In genomic region chr6:162770136-162770535, GRCh38 we compare ENCODE assay signal across 2 cellular contexts.
TF ChIP-seq lines count a peak whose summit lies in the region.

No MANE protein-coding gene starts in this region.

TF ChIP-seq in liver, 16 proteins besides CTCF, POLR2A, EP300 and RAD21:
- TF ChIP-seq MAX (IDR thresholded peaks at IDR 0.05) (no peak), SP1 (IDR thresholded peaks at IDR 0.05) (no peak), EGR1 (IDR thresholded peaks at IDR 0.05; ENCODE audit: low read depth in 2 of 2) (no peak), HNF4A (conservative IDR thresholded peaks at IDR 0.05) (peak; percentile 42 to 51), YY1 (IDR thresholded peaks at IDR 0.05) (peak; percentile 59)

TF ChIP-seq in HepG2, 621 proteins besides CTCF, POLR2A, EP300 and RAD21:
- TF ChIP-seq NFE2L2 (IDR thresholded peaks at IDR 0.05; ENCODE audit: low read length) (no peak), ATAD3A (CRISPR knock-in tag; IDR thresholded peaks at IDR 0.05) (no peak), GTF3A (CRISPR knock-in tag; conservative IDR thresholded peaks at IDR 0.05) (no peak), ZNF776 (CRISPR knock-in tag; IDR thresholded peaks at IDR 0.05) (no peak), ARHGAP35 (CRISPR knock-in tag; IDR thresholded peaks at IDR 0.05; ENCODE audit: borderline replicate concordance) (no peak), ZNF883 (CRISPR knock-in tag; IDR thresholded peaks at IDR 0.05; ENCODE audit: not compliant biosample characterization) (no peak), TIGD3 (CRISPR knock-in tag; IDR thresholded peaks at IDR 0.05; ENCODE audit: borderline replicate concordance) (no peak), FOXO1 (CRISPR knock-in tag; IDR thresholded peaks at IDR 0.05) (no peak), ETV5 (CRISPR knock-in tag; IDR thresholded peaks at IDR 0.05; ENCODE audit: borderline replicate concordance) (no peak), CAMTA2 (CRISPR knock-in tag; IDR thresholded peaks at IDR 0.05; ENCODE audit: borderline replicate concordance) (no peak), CBX2 (IDR thresholded peaks at IDR 0.05; ENCODE audit: low read depth, low read length) (no peak), CBX2 (CRISPR knock-in tag; IDR thresholded peaks at IDR 0.05; ENCODE audit: low read depth) (no peak), NCOA1 (CRISPR knock-in tag; IDR thresholded peaks at IDR 0.05) (no peak), CC2D1A (CRISPR knock-in tag; IDR thresholded peaks at IDR 0.05) (no peak), ZNF616 (CRISPR knock-in tag; IDR thresholded peaks at IDR 0.05; ENCODE audit: low read depth) (no peak), AKAP8 (CRISPR knock-in tag; IDR thresholded peaks at IDR 0.05) (no peak)
- TF ChIP-seq, protein P1, sequence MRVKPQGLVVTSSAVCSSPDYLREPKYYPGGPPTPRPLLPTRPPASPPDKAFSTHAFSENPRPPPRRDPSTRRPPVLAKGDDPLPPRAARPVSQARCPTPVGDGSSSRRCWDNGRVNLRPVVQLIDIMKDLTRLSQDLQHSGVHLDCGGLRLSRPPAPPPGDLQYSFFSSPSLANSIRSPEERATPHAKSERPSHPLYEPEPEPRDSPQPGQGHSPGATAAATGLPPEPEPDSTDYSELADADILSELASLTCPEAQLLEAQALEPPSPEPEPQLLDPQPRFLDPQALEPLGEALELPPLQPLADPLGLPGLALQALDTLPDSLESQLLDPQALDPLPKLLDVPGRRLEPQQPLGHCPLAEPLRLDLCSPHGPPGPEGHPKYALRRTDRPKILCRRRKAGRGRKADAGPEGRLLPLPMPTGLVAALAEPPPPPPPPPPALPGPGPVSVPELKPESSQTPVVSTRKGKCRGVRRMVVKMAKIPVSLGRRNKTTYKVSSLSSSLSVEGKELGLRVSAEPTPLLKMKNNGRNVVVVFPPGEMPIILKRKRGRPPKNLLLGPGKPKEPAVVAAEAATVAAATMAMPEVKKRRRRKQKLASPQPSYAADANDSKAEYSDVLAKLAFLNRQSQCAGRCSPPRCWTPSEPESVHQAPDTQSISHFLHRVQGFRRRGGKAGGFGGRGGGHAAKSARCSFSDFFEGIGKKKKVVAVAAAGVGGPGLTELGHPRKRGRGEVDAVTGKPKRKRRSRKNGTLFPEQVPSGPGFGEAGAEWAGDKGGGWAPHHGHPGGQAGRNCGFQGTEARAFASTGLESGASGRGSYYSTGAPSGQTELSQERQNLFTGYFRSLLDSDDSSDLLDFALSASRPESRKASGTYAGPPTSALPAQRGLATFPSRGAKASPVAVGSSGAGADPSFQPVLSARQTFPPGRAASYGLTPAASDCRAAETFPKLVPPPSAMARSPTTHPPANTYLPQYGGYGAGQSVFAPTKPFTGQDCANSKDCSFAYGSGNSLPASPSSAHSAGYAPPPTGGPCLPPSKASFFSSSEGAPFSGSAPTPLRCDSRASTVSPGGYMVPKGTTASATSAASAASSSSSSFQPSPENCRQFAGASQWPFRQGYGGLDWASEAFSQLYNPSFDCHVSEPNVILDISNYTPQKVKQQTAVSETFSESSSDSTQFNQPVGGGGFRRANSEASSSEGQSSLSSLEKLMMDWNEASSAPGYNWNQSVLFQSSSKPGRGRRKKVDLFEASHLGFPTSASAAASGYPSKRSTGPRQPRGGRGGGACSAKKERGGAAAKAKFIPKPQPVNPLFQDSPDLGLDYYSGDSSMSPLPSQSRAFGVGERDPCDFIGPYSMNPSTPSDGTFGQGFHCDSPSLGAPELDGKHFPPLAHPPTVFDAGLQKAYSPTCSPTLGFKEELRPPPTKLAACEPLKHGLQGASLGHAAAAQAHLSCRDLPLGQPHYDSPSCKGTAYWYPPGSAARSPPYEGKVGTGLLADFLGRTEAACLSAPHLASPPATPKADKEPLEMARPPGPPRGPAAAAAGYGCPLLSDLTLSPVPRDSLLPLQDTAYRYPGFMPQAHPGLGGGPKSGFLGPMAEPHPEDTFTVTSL (CRISPR knock-in tag; IDR thresholded peaks at IDR 0.05; ENCODE audit: borderline replicate concordance), result no peak
- TF ChIP-seq, protein P2, sequence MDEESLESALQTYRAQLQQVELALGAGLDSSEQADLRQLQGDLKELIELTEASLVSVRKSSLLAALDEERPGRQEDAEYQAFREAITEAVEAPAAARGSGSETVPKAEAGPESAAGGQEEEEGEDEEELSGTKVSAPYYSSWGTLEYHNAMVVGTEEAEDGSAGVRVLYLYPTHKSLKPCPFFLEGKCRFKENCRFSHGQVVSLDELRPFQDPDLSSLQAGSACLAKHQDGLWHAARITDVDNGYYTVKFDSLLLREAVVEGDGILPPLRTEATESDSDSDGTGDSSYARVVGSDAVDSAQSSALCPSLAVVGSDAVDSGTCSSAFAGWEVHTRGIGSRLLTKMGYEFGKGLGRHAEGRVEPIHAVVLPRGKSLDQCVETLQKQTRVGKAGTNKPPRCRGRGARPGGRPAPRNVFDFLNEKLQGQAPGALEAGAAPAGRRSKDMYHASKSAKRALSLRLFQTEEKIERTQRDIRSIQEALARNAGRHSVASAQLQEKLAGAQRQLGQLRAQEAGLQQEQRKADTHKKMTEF (CRISPR knock-in tag; IDR thresholded peaks at IDR 0.05), result no peak
- TF ChIP-seq, protein P3, sequence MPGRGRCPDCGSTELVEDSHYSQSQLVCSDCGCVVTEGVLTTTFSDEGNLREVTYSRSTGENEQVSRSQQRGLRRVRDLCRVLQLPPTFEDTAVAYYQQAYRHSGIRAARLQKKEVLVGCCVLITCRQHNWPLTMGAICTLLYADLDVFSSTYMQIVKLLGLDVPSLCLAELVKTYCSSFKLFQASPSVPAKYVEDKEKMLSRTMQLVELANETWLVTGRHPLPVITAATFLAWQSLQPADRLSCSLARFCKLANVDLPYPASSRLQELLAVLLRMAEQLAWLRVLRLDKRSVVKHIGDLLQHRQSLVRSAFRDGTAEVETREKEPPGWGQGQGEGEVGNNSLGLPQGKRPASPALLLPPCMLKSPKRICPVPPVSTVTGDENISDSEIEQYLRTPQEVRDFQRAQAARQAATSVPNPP (CRISPR knock-in tag; IDR thresholded peaks at IDR 0.05), result no peak
TF ChIP-seq in HepG2: peak in this region for 0.
